Comparison of ENCODE assay signal across 9 cellular contexts in the genomic region with DNA sequence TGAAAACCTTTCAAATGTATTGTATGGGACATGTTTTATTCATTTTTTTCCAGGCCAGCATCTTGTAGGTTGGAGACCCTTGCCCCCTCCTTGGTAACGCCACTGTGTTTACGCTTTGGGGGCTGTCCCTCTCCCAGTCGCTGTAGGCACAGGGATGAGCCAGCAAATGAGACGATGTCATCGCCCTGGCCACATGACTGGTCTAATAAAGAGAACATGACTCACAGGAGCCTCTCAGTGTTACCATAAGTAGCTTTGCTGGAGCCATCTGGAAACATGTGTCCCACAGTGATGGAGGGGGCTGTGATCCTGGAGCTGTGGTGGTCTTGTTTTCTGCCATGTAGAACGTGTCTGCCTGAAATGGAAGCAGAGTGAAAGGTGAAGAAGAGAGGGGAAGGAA.
DNase-seq lines count a peak whose midpoint lies in the region; ATAC-seq and TF ChIP-seq lines count a peak whose summit lies in the region.
"Had no signal": no experiment of that assay in that cellular context is flagged by ENCODE, and none has a peak within 500 bp of the region (broad histone marks: within the 10 kb centered on the region; RNA-seq: fewer than 3 reads in every experiment).

No MANE protein-coding gene starts in this region.

- no peak for ATAC-seq in sciatic nerve

- H3K27ac ChIP-seq in epithelial cell of prostate, result no peak overlapping the region

- intact Hi-C loops in sciatic nerve (cut with DNase I), result no loop called here

- DNase-seq in DMS53 (lab: John Stamatoyannopoulos, UW), result peak; percentile 87
- peak; percentile 12 for DNase-seq in HT1080 (ENCODE audit: low read depth)
- peak; percentile 36 for DNase-seq in epithelial cell of prostate (ENCODE audit: low read depth, low spot score)
- DNase-seq in stimulated activated CD4-positive, alpha-beta T cell treated with anti-CD3 and anti-CD28 coated beads, Interleukin-15, amount 100 ng/mL, for 24 hours, result peak; percentile 63
- DNase-seq in sciatic nerve (ENCODE audit: low spot score), result no peak
- no peak for DNase-seq in erythroblast (lab: John Stamatoyannopoulos, UW)
- no peak for DNase-seq in cerebellar cortex (ENCODE audit: low spot score)
- DNase-seq: activated CD4-positive, alpha-beta T cell treated with anti-CD3 and anti-CD28 coated beads, Interleukin-2, amount 10 ng/mL, durations not matched to agents 24 days and 14 days; Karpas-422 had no signal

- TF ChIP-seq POLR2A in erythroblast (IDR thresholded peaks at IDR 0.05; ENCODE audit: low read length), result no peak

Comparison
In these comparisons a context has a peak if more than half of its experiments do, and no peak if none do; other contexts are left out.
1. DNase-seq: peak in DMS53 (single experiment), HT1080 (single experiment), epithelial cell of prostate (single experiment) and stimulated activated CD4-positive, alpha-beta T cell treated with anti-CD3 and anti-CD28 coated beads, Interleukin-15, amount 100 ng/mL, for 24 hours (single experiment); none in sciatic nerve (single experiment), erythroblast (0 of 2) and cerebellar cortex (single experiment).